In genomic region chr7:97499204-97499603, GRCh38 we compare ENCODE assay signal across 10 cellular contexts.
DNase-seq lines count a peak whose midpoint lies in the region; ATAC-seq and TF ChIP-seq lines count a peak whose summit lies in the region.
"Had no signal": no experiment of that assay in that cellular context is flagged by ENCODE, and none has a peak within 500 bp of the region (broad histone marks: within the 10 kb centered on the region; RNA-seq: fewer than 3 reads in every experiment).

No MANE protein-coding gene starts in this region.

- intact Hi-C loops in Caco-2 (cut with micrococcal nuclease; ENCODE audit: unreplicated experiment): loop anchor here (1.0 to 5.0 kb wide), 5 partner anchors 336 to 513 kb away; no protein-coding TSS in a partner anchor
- intact Hi-C loops in transverse colon (cut with DNase I; ENCODE audit: low total_unique reads): no loop called here

- no peaks in the 10 kb centered on the region for H3K4me1 ChIP-seq in Caco-2
- no peaks in the 10 kb centered on the region for H3K4me1 ChIP-seq in foreskin keratinocyte
- H3K4me1 ChIP-seq in transverse colon: peaks cover 0 to 3% (median 0%) of the 10 kb centered on the region in 4 donors

- no peaks in the 10 kb centered on the region for H3K36me3 Mint-ChIP-seq in Caco-2 (ENCODE audit: insufficient read depth, unreplicated experiment)
- H3K36me3 Mint-ChIP-seq in activated T-cell treated with anti-CD3 and anti-CD28 coated beads, Interleukin-2, amount 50 U/mL, for 4 hours (ENCODE audit: insufficient read depth): no peaks in the 10 kb centered on the region

- no peaks in the 10 kb centered on the region for H3K9me3 Mint-ChIP-seq in Caco-2 (ENCODE audit: unreplicated experiment)
- H3K9me3 Mint-ChIP-seq in activated T-cell treated with anti-CD3 and anti-CD28 coated beads, Interleukin-2, amount 50 U/mL, for 4 hours: no peaks in the 10 kb centered on the region

- TF ChIP-seq EP300 in transverse colon (IDR thresholded peaks at IDR 0.05; ENCODE audit: low read depth): no peak

- no peak overlapping the region for H3K27ac Mint-ChIP-seq in Caco-2 (ENCODE audit: unreplicated experiment)

- POLR2A ChIA-PET in Caco-2 (lab: Charles Lee): no interaction called here

- TF ChIP-seq CTCF in Caco-2 (IDR thresholded peaks at IDR 0.05; ENCODE audit: insufficient read depth in 1 of 2, low read depth in 1 of 2, low read length in 1 of 2, severe bottlenecking in 1 of 2, unreplicated experiment in 1 of 2) (peak; percentile 52 to 76), foreskin keratinocyte (conservative IDR thresholded peaks at IDR 0.05) (peak; percentile 44), transverse colon (IDR thresholded peaks at IDR 0.05) (peak; percentile 27 to 54 (median 43))

- H3K27me3 ChIP-seq in Caco-2 (replicated peaks; ENCODE audit: control insufficient read depth, insufficient read depth, low read length): no peaks in the 10 kb centered on the region
- no peaks in the 10 kb centered on the region for H3K27me3 ChIP-seq in foreskin keratinocyte
- no peaks in the 10 kb centered on the region for H3K27me3 ChIP-seq in transverse colon

- ATAC-seq in GM18519 (IDR thresholded peaks at IDR 0.05; ENCODE audit: low FRiP score, unreplicated experiment) (peak; percentile 66), HG03558 (IDR thresholded peaks at IDR 0.05; ENCODE audit: extremely low read depth, unreplicated experiment) (peak; percentile 52), foreskin keratinocyte (peak; percentile 50)
- no peak for ATAC-seq in activated T-cell treated with anti-CD3 and anti-CD28 coated beads, Interleukin-2, amount 50 U/mL, for 4 hours

- no TSS peak for BruUV-seq in Caco-2 (replicated peaks; lab: Mats Ljungman, UMichigan)

- TF ChIP-seq POLR2A in transverse colon (IDR thresholded peaks at IDR 0.05): no peak

- H3K4me3 Mint-ChIP-seq in Caco-2 (ENCODE audit: unreplicated experiment): no peak overlapping the region
- H3K4me3 Mint-ChIP-seq in activated T-cell treated with anti-CD3 and anti-CD28 coated beads, Interleukin-2, amount 50 U/mL, for 4 hours: no peak overlapping the region

- H3K4me3 ChIP-seq in Caco-2 (ENCODE audit: low read depth, low read length): no peak overlapping the region
- H3K4me3 ChIP-seq in transverse colon: no peak overlapping the region
- H3K4me3 ChIP-seq: lung, SK-N-MC had no signal

- peaks cover 7% of the 10 kb centered on the region for H3K27me3 Mint-ChIP-seq in Caco-2 (ENCODE audit: insufficient read depth, unreplicated experiment)
- no peaks in the 10 kb centered on the region for H3K27me3 Mint-ChIP-seq in activated T-cell treated with anti-CD3 and anti-CD28 coated beads, Interleukin-2, amount 50 U/mL, for 4 hours (ENCODE audit: low read depth)

- DNase-seq in Caco-2 (peak; percentile 43 to 51), RPMI7951 (ENCODE audit: low read depth) (peak; percentile 23), foreskin keratinocyte (peak in 1 of 2 donors; percentile 5), transverse colon (peak; percentile 41), activated T-cell treated with anti-CD3 and anti-CD28 coated beads for 4 hours (no peak)
- DNase-seq in activated T-cell treated with anti-CD3 and anti-CD28 coated beads, Interleukin-2, amount 50 U/mL, for 4 hours: no peak

- CTCF ChIA-PET in Caco-2 (lab: Charles Lee): interaction anchor here (0.6 to 1.1 kb wide), 7 partner anchors 8 to 548 kb away, joined by 3 to 8 read pairs (median 3); no protein-coding TSS in a partner anchor

- H3K9me3 ChIP-seq in Caco-2 (no peaks in the 10 kb centered on the region), transverse colon (no peaks in the 10 kb centered on the region)

- 58% methylated on average over 1 of the region's 1 CpG; no CpG with 5 or more reads in 1 of the 2 donors for WGBS in transverse colon (ENCODE audit: low coverage in 1 of 2), 2 donors

- in situ Hi-C loops in transverse colon (cut with MboI; ENCODE audit: low pct_ligation_motif_present in 1 of 4, low pct_unique_long_range_greater_than_20kb in 1 of 4, low sequenced_read_pairs in 3 of 4): no loop called here

- H3K36me3 ChIP-seq in Caco-2 (ENCODE audit: control insufficient read depth, insufficient read depth, low read length) (no peaks in the 10 kb centered on the region), transverse colon (no peaks in the 10 kb centered on the region)

- no peak overlapping the region for H3K27ac ChIP-seq in foreskin keratinocyte
- H3K27ac ChIP-seq in transverse colon: no peak overlapping the region
- H3K27ac ChIP-seq: SK-N-MC had no signal

- H3K4me1 Mint-ChIP-seq in Caco-2 (ENCODE audit: low read depth, unreplicated experiment): no peaks in the 10 kb centered on the region
- H3K4me1 Mint-ChIP-seq in activated T-cell treated with anti-CD3 and anti-CD28 coated beads, Interleukin-2, amount 50 U/mL, for 4 hours (ENCODE audit: low read depth): no peaks in the 10 kb centered on the region

Comparison
In these comparisons a context has a peak if more than half of its experiments do, and no peak if none do; other contexts are left out.
1. DNase-seq: peak in Caco-2 (2 of 2), RPMI7951 (single experiment) and transverse colon (single experiment); none in activated T-cell treated with anti-CD3 and anti-CD28 coated beads for 4 hours (single experiment) and activated T-cell treated with anti-CD3 and anti-CD28 coated beads, Interleukin-2, amount 50 U/mL, for 4 hours (single experiment).
2. ATAC-seq: peak in GM18519 (single experiment), HG03558 (single experiment) and foreskin keratinocyte (single experiment); none in activated T-cell treated with anti-CD3 and anti-CD28 coated beads, Interleukin-2, amount 50 U/mL, for 4 hours (0 of 2).
3. Peak in every context shown above with its lines, with median percentiles within 50 percentile points of each other: CTCF ChIP-seq.